Comparison of ENCODE assay signal across 9 cellular contexts in the genomic region with DNA sequence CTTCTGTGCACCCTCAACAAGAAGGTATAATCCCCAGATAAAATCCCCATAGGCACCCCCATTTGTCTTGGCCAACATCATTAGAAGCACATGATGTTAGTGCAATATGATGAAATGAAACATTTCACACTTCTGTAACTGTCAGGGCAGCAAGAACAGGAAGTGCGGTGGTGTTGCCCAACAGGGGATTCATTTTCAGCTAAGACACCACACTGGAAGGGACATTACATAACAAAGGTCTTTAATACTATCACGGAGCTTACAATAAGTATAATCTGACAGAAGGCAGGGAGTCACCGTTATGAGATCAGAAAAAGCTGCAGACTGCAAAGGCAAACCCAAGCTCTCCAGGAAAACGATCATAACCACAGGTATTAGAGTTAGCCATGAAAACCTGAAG. TPM values are rescaled to one million over a fixed set of nuclear protein-coding genes. Genes with fewer than 3 reads are reported as not detected.
DNase-seq lines count a peak whose midpoint lies in the region; ATAC-seq and TF ChIP-seq lines count a peak whose summit lies in the region.
"Had no signal": no experiment of that assay in that cellular context is flagged by ENCODE, and none has a peak within 500 bp of the region (broad histone marks: within the 10 kb centered on the region; RNA-seq: fewer than 3 reads in every experiment).

No MANE protein-coding gene starts in this region.

- H3K4me1 ChIP-seq in gastroesophageal sphincter, result no peaks in the 10 kb centered on the region

- H3K9me3 ChIP-seq in gastroesophageal sphincter, result no peaks in the 10 kb centered on the region
- H3K9me3 ChIP-seq: MG63 had no signal

- H3K27me3 ChIP-seq in gastroesophageal sphincter, result no peaks in the 10 kb centered on the region
- H3K27me3 ChIP-seq: MG63 had no signal

- H3K9me3 Mint-ChIP-seq in activated CD4-positive, alpha-beta T cell treated with anti-CD3 and anti-CD28 coated beads, Interleukin-2, amount 10 ng/mL, durations not matched to agents 24 days and 14 days, result no peaks in the 10 kb centered on the region
- no peaks in the 10 kb centered on the region for H3K9me3 Mint-ChIP-seq in stimulated activated naive CD8-positive, alpha-beta T cell treated with anti-CD3 and anti-CD28 coated beads, Interleukin-15, amount 100 ng/mL, for 72 hours
- H3K9me3 Mint-ChIP-seq: nephron had no signal

- DNase-seq in activated CD4-positive, alpha-beta T cell treated with anti-CD3 and anti-CD28 coated beads, Interleukin-2, amount 10 ng/mL, durations not matched to agents 24 days and 14 days, result peak; percentile 49
- DNase-seq in activated CD4-positive, alpha-beta T cell treated with anti-CD3 and anti-CD28 coated beads for 48 hours, result no peak
- DNase-seq in stimulated activated naive CD8-positive, alpha-beta T cell treated with anti-CD3 and anti-CD28 coated beads, Interleukin-15, amount 100 ng/mL, for 72 hours, result peak in 1 of 2 donors; percentile 24
- DNase-seq in GM03348 (ENCODE audit: low spot score) (no peak), T1000 (lab: John Stamatoyannopoulos, UW) (no peak)
- DNase-seq: activated CD4-positive, alpha-beta T cell treated with anti-CD3 and anti-CD28 coated beads, Interleukin-2, amount 50 U/mL, for 4 hours; MG63 had no signal

- no peak overlapping the region for H3K27ac ChIP-seq in gastroesophageal sphincter

- peaks cover 37% of the 10 kb centered on the region for H3K4me1 Mint-ChIP-seq in activated CD4-positive, alpha-beta T cell treated with anti-CD3 and anti-CD28 coated beads, Interleukin-2, amount 10 ng/mL, durations not matched to agents 24 days and 14 days
- H3K4me1 Mint-ChIP-seq in stimulated activated naive CD8-positive, alpha-beta T cell treated with anti-CD3 and anti-CD28 coated beads, Interleukin-15, amount 100 ng/mL, for 72 hours, result peaks cover 49% of the 10 kb centered on the region
- H3K4me1 Mint-ChIP-seq: nephron had no signal

- peak overlapping the region; percentile 17 for H3K27ac Mint-ChIP-seq in activated CD4-positive, alpha-beta T cell treated with anti-CD3 and anti-CD28 coated beads, Interleukin-2, amount 10 ng/mL, durations not matched to agents 24 days and 14 days
- peak overlapping the region in 1 of 2 donors; percentile 83 for H3K27ac Mint-ChIP-seq in stimulated activated naive CD8-positive, alpha-beta T cell treated with anti-CD3 and anti-CD28 coated beads, Interleukin-15, amount 100 ng/mL, for 72 hours
- H3K27ac Mint-ChIP-seq: nephron had no signal

- no peak overlapping the region for H3K4me3 Mint-ChIP-seq in activated CD4-positive, alpha-beta T cell treated with anti-CD3 and anti-CD28 coated beads, Interleukin-2, amount 10 ng/mL, durations not matched to agents 24 days and 14 days
- no peak overlapping the region for H3K4me3 Mint-ChIP-seq in stimulated activated naive CD8-positive, alpha-beta T cell treated with anti-CD3 and anti-CD28 coated beads, Interleukin-15, amount 100 ng/mL, for 72 hours
- H3K4me3 Mint-ChIP-seq: nephron had no signal

- no peak for TF ChIP-seq EP300 in gastroesophageal sphincter (IDR thresholded peaks at IDR 0.05)

- no peak for TF ChIP-seq CTCF in gastroesophageal sphincter (IDR thresholded peaks at IDR 0.05)

- 58 to 84% methylated on average over 3 to 4 of the region's 4 CpGs for WGBS in gastroesophageal sphincter (ENCODE audit: low coverage in 1 of 2), 2 donors

- H3K36me3 Mint-ChIP-seq in activated CD4-positive, alpha-beta T cell treated with anti-CD3 and anti-CD28 coated beads, Interleukin-2, amount 10 ng/mL, durations not matched to agents 24 days and 14 days (ENCODE audit: low read depth), result peaks cover 3% of the 10 kb centered on the region

- H3K4me3 ChIP-seq in gastroesophageal sphincter, result no peak overlapping the region
- H3K4me3 ChIP-seq: MG63 had no signal

- ATAC-seq in gastroesophageal sphincter, result peak; percentile 40
- ATAC-seq in stimulated activated naive CD8-positive, alpha-beta T cell treated with anti-CD3 and anti-CD28 coated beads, Interleukin-15, amount 100 ng/mL, for 72 hours, result peak; percentile 44

- no peaks in the 10 kb centered on the region for H3K27me3 Mint-ChIP-seq in activated CD4-positive, alpha-beta T cell treated with anti-CD3 and anti-CD28 coated beads, Interleukin-2, amount 10 ng/mL, durations not matched to agents 24 days and 14 days
- H3K27me3 Mint-ChIP-seq in stimulated activated naive CD8-positive, alpha-beta T cell treated with anti-CD3 and anti-CD28 coated beads, Interleukin-15, amount 100 ng/mL, for 72 hours, result no peaks in the 10 kb centered on the region

- H3K36me3 ChIP-seq in gastroesophageal sphincter, result peaks cover 0 to 13% of the 10 kb centered on the region in 2 donors
- H3K36me3 ChIP-seq: MG63 had no signal

- TF ChIP-seq POLR2A in gastroesophageal sphincter (IDR thresholded peaks at IDR 0.05), result no peak

- intact Hi-C loops in activated CD4-positive, alpha-beta T cell treated with anti-CD3 and anti-CD28 coated beads, Interleukin-2, amount 10 ng/mL, durations not matched to agents 24 days and 14 days (cut with micrococcal nuclease), result no loop called here

RNA-seq across cellular contexts. Expression of a gene that starts 2.0 kb away (rescaled TPM):
- total RNA-seq in activated CD4-positive, alpha-beta T cell treated with anti-CD3 and anti-CD28 coated beads, Interleukin-2, amount 10 ng/mL, durations not matched to agents 24 days and 14 days, result not detected in 2 replicates
- not detected for total RNA-seq in gastroesophageal sphincter

RNA-seq across cellular contexts. Expression of a gene that starts 4.4 kb away (rescaled TPM):
- total RNA-seq in activated CD4-positive, alpha-beta T cell treated with anti-CD3 and anti-CD28 coated beads, Interleukin-2, amount 10 ng/mL, durations not matched to agents 24 days and 14 days, result not detected in 2 replicates
- not detected for total RNA-seq in gastroesophageal sphincter

RNA-seq across cellular contexts. Expression of a gene that starts 30.8 kb away (rescaled TPM):
- not detected in 2 replicates for total RNA-seq in activated CD4-positive, alpha-beta T cell treated with anti-CD3 and anti-CD28 coated beads, Interleukin-2, amount 10 ng/mL, durations not matched to agents 24 days and 14 days
- not detected for total RNA-seq in gastroesophageal sphincter

RNA-seq across cellular contexts. Expression of a gene that starts 33.5 kb away (rescaled TPM):
- 19.3 and 20.2 TPM in 2 replicates for total RNA-seq in activated CD4-positive, alpha-beta T cell treated with anti-CD3 and anti-CD28 coated beads, Interleukin-2, amount 10 ng/mL, durations not matched to agents 24 days and 14 days
- total RNA-seq in gastroesophageal sphincter, result 10 to 100 TPM; 13.0 to 50.4 (median 20.0) TPM

RNA-seq across cellular contexts. Expression of a gene that starts 37.9 kb away (rescaled TPM):
- not detected in 2 replicates for total RNA-seq in activated CD4-positive, alpha-beta T cell treated with anti-CD3 and anti-CD28 coated beads, Interleukin-2, amount 10 ng/mL, durations not matched to agents 24 days and 14 days
- total RNA-seq in gastroesophageal sphincter, result under 1 TPM in 1 of 4 donors, not detected in 3; 0.73 TPM
